14 cellular contexts compared by ENCODE assay signal in genomic region chr13:29676535-29676934, GRCh38.
DNase-seq lines count a peak whose midpoint lies in the region; ATAC-seq, FAIRE-seq and TF ChIP-seq lines count a peak whose summit lies in the region.
"Had no signal": no experiment of that assay in that cellular context is flagged by ENCODE, and none has a peak within 500 bp of the region (broad histone marks: within the 10 kb centered on the region; RNA-seq: fewer than 3 reads in every experiment).

No MANE protein-coding gene starts in this region.

- H3K9me3 Mint-ChIP-seq in astrocyte (ENCODE audit: unreplicated experiment) (peaks cover 4% of the 10 kb centered on the region), glutamatergic neuron (ENCODE audit: unreplicated experiment) (peaks cover 3% of the 10 kb centered on the region)
- H3K9me3 Mint-ChIP-seq: nephron had no signal

- H3K9me3 ChIP-seq in astrocyte (ENCODE audit: insufficient read depth, low read depth, low read length) (no peaks in the 10 kb centered on the region), small intestine (ENCODE audit: control insufficient read depth, low read depth) (no peaks in the 10 kb centered on the region)
- H3K9me3 ChIP-seq: gastroesophageal sphincter had no signal

- no peaks in the 10 kb centered on the region for H3K79me2 ChIP-seq in astrocyte (ENCODE audit: insufficient read depth, low read length)

- H3K4me2 ChIP-seq in astrocyte (ENCODE audit: low read length): peak overlapping the region; percentile 61

- TF ChIP-seq CTCF in astrocyte (IDR thresholded peaks at IDR 0.05; ENCODE audit: insufficient read depth, low read depth, low read length) (no peak), foreskin fibroblast (IDR thresholded peaks at IDR 0.05; ENCODE audit: low read depth, low read length) (no peak), glutamatergic neuron (IDR thresholded peaks at IDR 0.05; ENCODE audit: partially characterized antibody, unreplicated experiment) (no peak)

- no peaks in the 10 kb centered on the region for H4K20me1 ChIP-seq in astrocyte (ENCODE audit: insufficient read depth, low read length)

- DNase-seq in HCEC 1CT (peak; percentile 35), astrocyte (ENCODE audit: low read depth) (peak; percentile 39), foreskin fibroblast (peak; percentile 57 to 79), small intestine (peak; percentile 79), glutamatergic neuron (no peak), GM12891 (ENCODE audit: insufficient read length, low spot score) (no peak)
- DNase-seq: CD4-positive, alpha-beta memory T cell; cortex of kidney; NCI-H2081 treated with DMSO at 0.1 percent for 48 hours; NK-92 treated with Interleukin-12 subunit alpha and Interleukin-12 subunit beta, amount 100 ng/mL, for 24 hours had no signal

- H3K36me3 Mint-ChIP-seq in astrocyte (ENCODE audit: low read depth, unreplicated experiment) (no peaks in the 10 kb centered on the region), glutamatergic neuron (ENCODE audit: unreplicated experiment) (no peaks in the 10 kb centered on the region)

- H3K4me1 ChIP-seq in astrocyte (ENCODE audit: insufficient read depth, low read length) (peaks cover 15% of the 10 kb centered on the region), small intestine (ENCODE audit: control insufficient read depth in 2 of 2, insufficient read depth in 1 of 2, low read depth in 1 of 2, low read length in 1 of 2) (no peaks in the 10 kb centered on the region)
- H3K4me1 ChIP-seq: gastroesophageal sphincter had no signal

- peak overlapping the region; percentile 31 for H3K9ac ChIP-seq in astrocyte (ENCODE audit: low read length)

- H3K27ac ChIP-seq in astrocyte (ENCODE audit: low read depth, low read length): peak overlapping the region; percentile 40
- peak overlapping the region; percentile 42 to 73 for H3K27ac ChIP-seq in small intestine (ENCODE audit: low read depth in 1 of 2, low read length in 1 of 2)
- H3K27ac ChIP-seq: gastroesophageal sphincter had no signal

- H3K4me3 ChIP-seq in astrocyte (ENCODE audit: insufficient read depth, low read depth, low read length) (peak overlapping the region; percentile 38), foreskin fibroblast (ENCODE audit: low read depth in 1 of 2, low read length in 2 of 2) (no peak overlapping the region), small intestine (ENCODE audit: low read depth in 1 of 2, low read length in 2 of 2) (no peak overlapping the region)
- H3K4me3 ChIP-seq: gastroesophageal sphincter had no signal

- H3K27me3 ChIP-seq in astrocyte (ENCODE audit: insufficient read depth, low read length) (no peaks in the 10 kb centered on the region), small intestine (ENCODE audit: control insufficient read depth in 2 of 2, insufficient read depth in 2 of 2, low read length in 2 of 2) (no peaks in the 10 kb centered on the region)
- H3K27me3 ChIP-seq: gastroesophageal sphincter had no signal

- H3K36me3 ChIP-seq in astrocyte (ENCODE audit: insufficient read depth, low read length) (no peaks in the 10 kb centered on the region), small intestine (ENCODE audit: control insufficient read depth in 2 of 2, insufficient read depth in 2 of 2, low read length in 2 of 2) (no peaks in the 10 kb centered on the region)
- H3K36me3 ChIP-seq: gastroesophageal sphincter had no signal

- no peak for FAIRE-seq in astrocyte (lab: Jason Lieb, UNC)
- FAIRE-seq in small intestine (lab: Jason Lieb, UNC): no peak
- no peak for FAIRE-seq in GM12891 (lab: Jason Lieb, UNC)

- no peak for ATAC-seq in HG02938 (IDR thresholded peaks at IDR 0.05; ENCODE audit: unreplicated experiment)
- ATAC-seq: gastroesophageal sphincter had no signal

- 50 to 74% (median 53%) methylated on average over 4 of the region's 4 CpGs for WGBS in small intestine, 3 donors

- H3K27ac Mint-ChIP-seq in astrocyte (ENCODE audit: unreplicated experiment) (peak overlapping the region; percentile 78), glutamatergic neuron (ENCODE audit: unreplicated experiment) (no peak overlapping the region)
- H3K27ac Mint-ChIP-seq: activated naive CD8-positive, alpha-beta T cell; CD4-positive, alpha-beta memory T cell; nephron had no signal

- peak overlapping the region; percentile 69 for H2AFZ ChIP-seq in astrocyte (ENCODE audit: low read depth, low read length)

- H3K27me3 Mint-ChIP-seq in astrocyte (ENCODE audit: low read depth, unreplicated experiment) (peaks cover 13% of the 10 kb centered on the region), glutamatergic neuron (ENCODE audit: unreplicated experiment) (no peaks in the 10 kb centered on the region)

- H3K4me3 Mint-ChIP-seq in astrocyte (ENCODE audit: unreplicated experiment) (no peak overlapping the region), glutamatergic neuron (ENCODE audit: unreplicated experiment) (no peak overlapping the region)
- H3K4me3 Mint-ChIP-seq: activated naive CD8-positive, alpha-beta T cell; CD4-positive, alpha-beta memory T cell; nephron had no signal

- TF ChIP-seq POLR2A in GM12891 (IDR thresholded peaks at IDR 0.05; ENCODE audit: low read depth, low read length): no peak

- H3K4me1 Mint-ChIP-seq in astrocyte (ENCODE audit: low read depth, unreplicated experiment) (peaks cover 12% of the 10 kb centered on the region), glutamatergic neuron (ENCODE audit: low read depth, unreplicated experiment) (no peaks in the 10 kb centered on the region)
- H3K4me1 Mint-ChIP-seq: CD4-positive, alpha-beta memory T cell had no signal

TF ChIP-seq in GM12891, 5 proteins besides CTCF, POLR2A, EP300 and RAD21:
- TF ChIP-seq PAX5 (IDR thresholded peaks at IDR 0.05; ENCODE audit: insufficient read depth, low read length, severe bottlenecking) (no peak), SPI1 (IDR thresholded peaks at IDR 0.05; ENCODE audit: low read depth, low read length) (no peak), POLR2AphosphoS5 (IDR thresholded peaks at IDR 0.05; ENCODE audit: low read depth, low read length) (no peak), TAF1 (IDR thresholded peaks at IDR 0.05; ENCODE audit: low read depth, low read length) (no peak), POU2F2 (IDR thresholded peaks at IDR 0.05; ENCODE audit: low read depth, low read length) (no peak)

Comparison
In these comparisons a context has a peak if more than half of its experiments do, and no peak if none do; other contexts are left out.
1. DNase-seq: peak in HCEC 1CT (single experiment), astrocyte (single experiment), foreskin fibroblast (2 of 2) and small intestine (single experiment); none in glutamatergic neuron (single experiment) and GM12891 (single experiment).